ENCODE assay signal across 14 cellular contexts in the genomic region with DNA sequence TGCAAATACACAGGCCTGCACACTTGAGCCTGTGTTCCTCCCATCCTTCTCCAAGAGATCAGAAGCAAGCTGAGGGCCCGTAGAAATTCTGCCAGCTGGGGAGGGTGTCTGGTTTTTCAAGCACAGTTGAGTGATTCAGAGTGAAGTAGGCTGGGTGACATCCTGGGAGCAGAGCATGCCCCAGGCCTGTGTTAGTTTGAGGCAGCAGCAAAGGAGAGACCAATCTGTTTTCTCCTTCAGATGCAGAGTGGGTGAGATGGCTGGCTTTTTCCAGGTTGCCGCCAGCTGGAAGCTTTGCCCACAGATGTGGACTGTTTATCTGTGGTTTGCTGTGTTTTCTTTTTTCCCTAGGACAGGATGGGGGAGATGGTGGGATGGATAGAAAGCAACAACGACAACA.
DNase-seq lines count a peak whose midpoint lies in the region; ATAC-seq and TF ChIP-seq lines count a peak whose summit lies in the region.
"Had no signal": no experiment of that assay in that cellular context is flagged by ENCODE, and none has a peak within 500 bp of the region (broad histone marks: within the 10 kb centered on the region; RNA-seq: fewer than 3 reads in every experiment).

No MANE protein-coding gene starts in this region.

- peak overlapping the region; percentile 21 for H3K27ac Mint-ChIP-seq in activated naive CD8-positive, alpha-beta T cell treated with anti-CD3 and anti-CD28 coated beads for 36 hours

- no peak for TF ChIP-seq EP300 in sigmoid colon (IDR thresholded peaks at IDR 0.05)

- H3K27ac ChIP-seq in sigmoid colon, result no peak overlapping the region

- no peaks in the 10 kb centered on the region for H3K9me3 Mint-ChIP-seq in activated naive CD8-positive, alpha-beta T cell treated with anti-CD3 and anti-CD28 coated beads for 36 hours
- H3K9me3 Mint-ChIP-seq: stimulated activated naive CD8-positive, alpha-beta T cell treated with anti-CD3 and anti-CD28 coated beads, Interleukin-15, amount 100 ng/mL, for 72 hours had no signal

- H3K36me3 Mint-ChIP-seq in activated naive CD8-positive, alpha-beta T cell treated with anti-CD3 and anti-CD28 coated beads for 36 hours, result peaks cover 64% of the 10 kb centered on the region

- no peaks in the 10 kb centered on the region for H3K27me3 Mint-ChIP-seq in activated naive CD8-positive, alpha-beta T cell treated with anti-CD3 and anti-CD28 coated beads for 36 hours
- H3K27me3 Mint-ChIP-seq: naive thymus-derived CD4-positive, alpha-beta T cell; stimulated activated naive CD8-positive, alpha-beta T cell treated with anti-CD3 and anti-CD28 coated beads, Interleukin-15, amount 100 ng/mL, for 72 hours had no signal

- no peak for TF ChIP-seq POLR2A in sigmoid colon (IDR thresholded peaks at IDR 0.05)

- intact Hi-C loops in sigmoid colon (cut with DNase I), result no loop called here

- H3K27me3 ChIP-seq in sigmoid colon (no peaks in the 10 kb centered on the region), MG63 (no peaks in the 10 kb centered on the region)

- DNase-seq in EL (peak; percentile 57), fibroblast of villous mesenchyme (ENCODE audit: low read depth) (peak; percentile 85), sigmoid colon (peak; percentile 73), MG63 (no peak)
- DNase-seq in activated naive CD8-positive, alpha-beta T cell treated with anti-CD3 and anti-CD28 coated beads for 36 hours, result no peak
- no peak for DNase-seq in stimulated activated CD4-positive, alpha-beta T cell treated with anti-CD3 and anti-CD28 coated beads, Interleukin-12 subunit alpha, Interleukin-12 subunit beta, amount 100 ng/mL, for 4 hours
- DNase-seq: activated T-cell treated with anti-CD3 and anti-CD28 coated beads, Interleukin-2, amount 50 U/mL, for 1 hour; cortex of kidney; naive thymus-derived CD4-positive, alpha-beta T cell; NCI-H2029; PC-3; stimulated activated naive CD8-positive, alpha-beta T cell treated with anti-CD3 and anti-CD28 coated beads, Interleukin-15, amount 100 ng/mL, for 72 hours had no signal

- H3K36me3 ChIP-seq in sigmoid colon, result peaks cover 0 to 42% (median 11%) of the 10 kb centered on the region in 4 donors
- no peaks in the 10 kb centered on the region for H3K36me3 ChIP-seq in MG63

- H3K4me3 ChIP-seq in fibroblast of villous mesenchyme (ENCODE audit: low read depth, low read length) (no peak overlapping the region), sigmoid colon (no peak overlapping the region), MG63 (no peak overlapping the region)

- H3K9me3 ChIP-seq in sigmoid colon, result no peaks in the 10 kb centered on the region
- H3K9me3 ChIP-seq in MG63, result no peaks in the 10 kb centered on the region

- no peak overlapping the region for H3K4me3 Mint-ChIP-seq in activated naive CD8-positive, alpha-beta T cell treated with anti-CD3 and anti-CD28 coated beads for 36 hours
- H3K4me3 Mint-ChIP-seq: naive thymus-derived CD4-positive, alpha-beta T cell; stimulated activated naive CD8-positive, alpha-beta T cell treated with anti-CD3 and anti-CD28 coated beads, Interleukin-15, amount 100 ng/mL, for 72 hours had no signal

- TF ChIP-seq CTCF in fibroblast of villous mesenchyme (IDR thresholded peaks at IDR 0.05; ENCODE audit: insufficient read depth, low read depth, low read length) (no peak), sigmoid colon (IDR thresholded peaks at IDR 0.05) (no peak)

- no peak for ATAC-seq in GM21423 (IDR thresholded peaks at IDR 0.05; ENCODE audit: unreplicated experiment)
- ATAC-seq in GM19395 (IDR thresholded peaks at IDR 0.05; ENCODE audit: unreplicated experiment), result no peak
- ATAC-seq: naive thymus-derived CD4-positive, alpha-beta T cell; PC-3; stimulated activated naive CD8-positive, alpha-beta T cell treated with anti-CD3 and anti-CD28 coated beads, Interleukin-15, amount 100 ng/mL, for 72 hours had no signal

- whole genome bisulfite sequencing in sigmoid colon, 2 donors, result 82 to 88% methylated on average over 3 of the region's 3 CpGs

- H3K4me1 Mint-ChIP-seq in activated naive CD8-positive, alpha-beta T cell treated with anti-CD3 and anti-CD28 coated beads for 36 hours, result peaks cover 12% of the 10 kb centered on the region

- H3K4me1 ChIP-seq in sigmoid colon, result no peaks in the 10 kb centered on the region

Comparison
In these comparisons a context has a peak if more than half of its experiments do, and no peak if none do; other contexts are left out.
1. DNase-seq: peak in EL (single experiment), fibroblast of villous mesenchyme (single experiment) and sigmoid colon (single experiment); none in activated naive CD8-positive, alpha-beta T cell treated with anti-CD3 and anti-CD28 coated beads for 36 hours (single experiment), stimulated activated CD4-positive, alpha-beta T cell treated with anti-CD3 and anti-CD28 coated beads, Interleukin-12 subunit alpha, Interleukin-12 subunit beta, amount 100 ng/mL, for 4 hours (single experiment) and MG63 (single experiment).